In genomic region chr9:75889577-75889976, GRCh38 we compare ENCODE assay signal across 8 cellular contexts. TPM values are rescaled to one million over a fixed set of nuclear protein-coding genes. Genes with fewer than 3 reads are reported as not detected.
DNase-seq lines count a peak whose midpoint lies in the region; FAIRE-seq and TF ChIP-seq lines count a peak whose summit lies in the region.

No MANE protein-coding gene starts in this region.

- peak overlapping the region; percentile 76 to 84 for H3K4me3 ChIP-seq in esophagus (ENCODE audit: low read depth in 1 of 2, low read length in 2 of 2)
- peak overlapping the region; percentile 59 to 65 for H3K4me3 ChIP-seq in neutrophil (ENCODE audit: low read depth in 1 of 2, low read length in 1 of 2)

- 3% methylated on average over 7 of the region's 7 CpGs for WGBS in esophagus, 2 donors

- POLR2A ChIA-PET in GM10248 (lab: Yijun Ruan, JAX) = no interaction called here

- H3K9me3 ChIP-seq in esophagus (ENCODE audit: control insufficient read depth in 2 of 2, insufficient read depth in 1 of 2, low read depth in 1 of 2, low read length in 1 of 2) (peaks cover 0 to 2% of the 10 kb centered on the region in 2 donors), neutrophil (no peaks in the 10 kb centered on the region)

- H3K27ac ChIP-seq in esophagus (ENCODE audit: low read depth in 2 of 2, low read length in 1 of 2) (peak overlapping the region; percentile 84 to 93), neutrophil (no peak overlapping the region)

- CTCF ChIA-PET in GM10248 (lab: Yijun Ruan, JAX) = interaction anchor here (1.1 to 1.3 kb wide), 2 partner anchors 9 to 18 kb away, joined by 3 to 7 read pairs; no protein-coding TSS in a partner anchor

- DNase-seq in GM10248 (ENCODE audit: extremely low spot score) = peak; percentile 15
- DNase-seq in RCC 7860 (ENCODE audit: low spot score) = no peak
- no peak for DNase-seq in GOT3 (lab: John Stamatoyannopoulos, UW)
- no peak for DNase-seq in erythroblast (lab: John Stamatoyannopoulos, UW)
- no peak for DNase-seq in AG08396 (ENCODE audit: low spot score)
- DNase-seq in urothelium cell line (ENCODE audit: low spot score) = no peak

- no peak for TF ChIP-seq POLR2A in erythroblast (IDR thresholded peaks at IDR 0.05; ENCODE audit: low read length)

- no peaks in the 10 kb centered on the region for H3K27me3 ChIP-seq in esophagus (ENCODE audit: control insufficient read depth in 1 of 2, insufficient read depth in 2 of 2, low read length in 2 of 2)
- H3K27me3 ChIP-seq in neutrophil = peaks cover 84% of the 10 kb centered on the region

- peak; percentile 27 for FAIRE-seq in RCC 7860 (lab: Jason Lieb, UNC)
- no peak for FAIRE-seq in urothelium cell line (lab: Jason Lieb, UNC)

- H3K4me1 ChIP-seq in esophagus (ENCODE audit: control insufficient read depth in 2 of 2, insufficient read depth in 2 of 2, low read length in 1 of 2) = peaks cover 0 to 2% of the 10 kb centered on the region in 2 donors
- peaks cover 32% of the 10 kb centered on the region in 2 experiments for H3K4me1 ChIP-seq in neutrophil (ENCODE audit: control insufficient read depth in 1 of 2, insufficient read depth in 1 of 2, low read depth in 1 of 2, low read length in 1 of 2)

- H3K36me3 ChIP-seq in esophagus (ENCODE audit: control insufficient read depth in 2 of 2, insufficient read depth in 2 of 2, low read length in 1 of 2) (no peaks in the 10 kb centered on the region), neutrophil (no peaks in the 10 kb centered on the region)

- no peak for TF ChIP-seq CTCF in GM10248 (IDR thresholded peaks at IDR 0.05; ENCODE audit: control extremely low read depth, extremely low read depth, low read depth, missing control alignments)
- no peak for TF ChIP-seq CTCF in neutrophil (IDR thresholded peaks at IDR 0.05)

RNA-seq across cellular contexts. Expression of gene PCSK5, which starts 0.9 kb away (rescaled TPM):
- 1 to 10 TPM; 4.2 to 6.1 TPM for polyA plus RNA-seq in esophagus
